Comparison of ENCODE assay signal across 16 cellular contexts in genomic region chr10:71715026-71715425, GRCh38. TPM values are rescaled to one million over a fixed set of nuclear protein-coding genes. Genes with fewer than 3 reads are reported as not detected.
A peak's percentile ranks its signal among the peaks of the same experiment; 100 is the strongest.
DNase-seq lines count a peak whose midpoint lies in the region; ATAC-seq and TF ChIP-seq lines count a peak whose summit lies in the region.
"Had no signal": no experiment of that assay in that cellular context is flagged by ENCODE, and none has a peak within 500 bp of the region (broad histone marks: within the 10 kb centered on the region; RNA-seq: fewer than 3 reads in every experiment).

No MANE protein-coding gene starts in this region.

- peaks cover 60% of the 10 kb centered on the region for H3K4me1 Mint-ChIP-seq in stimulated activated naive CD8-positive, alpha-beta T cell treated with anti-CD3 and anti-CD28 coated beads, Interleukin-15, Interleukin-2, amounts not matched to agents 100 ng/mL and 50 ng/mL, for 24 hours (ENCODE audit: low read depth)
- H3K4me1 Mint-ChIP-seq in stimulated activated naive CD8-positive, alpha-beta T cell treated with anti-CD3 and anti-CD28 coated beads, Interleukin-15, amount 100 ng/mL, for 72 hours: peaks cover 68% of the 10 kb centered on the region

- TF ChIP-seq CTCF in ascending aorta (IDR thresholded peaks at IDR 0.05): no peak

- H3K27me3 ChIP-seq in ascending aorta (no peaks in the 10 kb centered on the region), neuronal stem cell (ENCODE audit: control insufficient read depth in 3 of 3, insufficient read depth in 3 of 3, low read depth in 1 of 3, low read length in 3 of 3) (peaks cover 0 to 17% (median 0%) of the 10 kb centered on the region in 3 experiments)
- H3K27me3 ChIP-seq: body of pancreas, pancreas had no signal

- H3K23ac ChIP-seq in neuronal stem cell (ENCODE audit: low read depth, low read length, poor library complexity): no peak overlapping the region

- H3K4me2 ChIP-seq in neuronal stem cell (ENCODE audit: insufficient read depth, low read length, poor library complexity, severe bottlenecking): no peak overlapping the region

- H3K4me1 ChIP-seq in ascending aorta (peaks cover 22 to 46% of the 10 kb centered on the region in 2 donors), neuronal stem cell (ENCODE audit: control insufficient read depth in 2 of 2, insufficient read depth in 1 of 2, low read depth in 1 of 2, low read length in 2 of 2) (peaks cover 0 to 18% of the 10 kb centered on the region in 2 donors)

- no peak for DNase-seq in stimulated activated naive CD8-positive, alpha-beta T cell treated with anti-CD3 and anti-CD28 coated beads, Interleukin-15, amount 100 ng/mL, for 72 hours
- DNase-seq in ascending aorta (ENCODE audit: low spot score in 2 of 2) (no peak), neuronal stem cell (ENCODE audit: low spot score) (no peak), epidermal melanocyte (ENCODE audit: insufficient read length, low spot score) (no peak), NCI-H1048 (lab: John Stamatoyannopoulos, UW) (no peak), mesenteric fat pad (ENCODE audit: low spot score) (no peak)
- DNase-seq: body of pancreas; GF-D8; mammary epithelial cell; MV-4-11; stimulated activated CD8-positive, alpha-beta memory T cell treated with anti-CD3 and anti-CD28 coated beads, Interleukin-4, amount 100 ng/mL, for 48 hours had no signal

- no peaks in the 10 kb centered on the region for H3K36me3 Mint-ChIP-seq in stimulated activated naive CD8-positive, alpha-beta T cell treated with anti-CD3 and anti-CD28 coated beads, Interleukin-15, Interleukin-2, amounts not matched to agents 100 ng/mL and 50 ng/mL, for 24 hours (ENCODE audit: low read depth)

- no peak overlapping the region for H2BK15ac ChIP-seq in neuronal stem cell (ENCODE audit: low read length)

- H2BK12ac ChIP-seq in neuronal stem cell (ENCODE audit: low read length): no peak overlapping the region

- H3K9me3 ChIP-seq in ascending aorta (no peaks in the 10 kb centered on the region), neuronal stem cell (replicated peaks in 1 of 2; ENCODE audit: control insufficient read depth in 2 of 2, insufficient read depth in 1 of 2, low read depth in 1 of 2, low read length in 2 of 2) (no peaks in the 10 kb centered on the region)
- H3K9me3 ChIP-seq: body of pancreas, pancreas had no signal

- H4K91ac ChIP-seq in neuronal stem cell (ENCODE audit: low read depth, low read length, poor library complexity): no peak overlapping the region

- H3K9me3 Mint-ChIP-seq in stimulated activated naive CD8-positive, alpha-beta T cell treated with anti-CD3 and anti-CD28 coated beads, Interleukin-15, Interleukin-2, amounts not matched to agents 100 ng/mL and 50 ng/mL, for 24 hours: no peaks in the 10 kb centered on the region
- H3K9me3 Mint-ChIP-seq in stimulated activated naive CD8-positive, alpha-beta T cell treated with anti-CD3 and anti-CD28 coated beads, Interleukin-15, amount 100 ng/mL, for 72 hours: no peaks in the 10 kb centered on the region

- no peak overlapping the region for H3K4ac ChIP-seq in neuronal stem cell (ENCODE audit: low read length)

- no peak overlapping the region for H2BK120ac ChIP-seq in neuronal stem cell (ENCODE audit: low read depth, low read length)

- H2AFZ ChIP-seq in neuronal stem cell (ENCODE audit: low read length): no peak overlapping the region

- H3K27me3 Mint-ChIP-seq in stimulated activated naive CD8-positive, alpha-beta T cell treated with anti-CD3 and anti-CD28 coated beads, Interleukin-15, Interleukin-2, amounts not matched to agents 100 ng/mL and 50 ng/mL, for 24 hours: no peaks in the 10 kb centered on the region
- H3K27me3 Mint-ChIP-seq in stimulated activated naive CD8-positive, alpha-beta T cell treated with anti-CD3 and anti-CD28 coated beads, Interleukin-15, amount 100 ng/mL, for 72 hours: no peaks in the 10 kb centered on the region

- H2AK5ac ChIP-seq in neuronal stem cell (ENCODE audit: low read depth, low read length): peak overlapping the region; percentile 45

- peak overlapping the region; percentile 57 for H4K8ac ChIP-seq in neuronal stem cell (ENCODE audit: low read depth, low read length)

- peak overlapping the region; percentile 1 for H3K14ac ChIP-seq in neuronal stem cell (ENCODE audit: low read length)

- peaks cover 2% of the 10 kb centered on the region for H3K79me1 ChIP-seq in neuronal stem cell (ENCODE audit: low read depth, low read length)

- intact Hi-C loops in ascending aorta (cut with DNase I): loop anchor here (10.0 kb wide), 1 partner anchor 180 kb away; no protein-coding TSS in a partner anchor

- peak overlapping the region; percentile 64 for H3K18ac ChIP-seq in neuronal stem cell (ENCODE audit: low read length)

- ATAC-seq in stimulated activated naive CD8-positive, alpha-beta T cell treated with anti-CD3 and anti-CD28 coated beads, Interleukin-15, amount 100 ng/mL, for 72 hours: no peak
- ATAC-seq: body of pancreas, pancreas had no signal

- no peaks in the 10 kb centered on the region for H3K36me3 ChIP-seq in ascending aorta
- H3K36me3 ChIP-seq in neuronal stem cell (replicated peaks in 1 of 2; ENCODE audit: control insufficient read depth in 2 of 2, insufficient read depth in 2 of 2, low read length in 2 of 2): no peaks in the 10 kb centered on the region
- H3K36me3 ChIP-seq: pancreas had no signal

- peak overlapping the region; percentile 32 for H3K4me3 Mint-ChIP-seq in stimulated activated naive CD8-positive, alpha-beta T cell treated with anti-CD3 and anti-CD28 coated beads, Interleukin-15, Interleukin-2, amounts not matched to agents 100 ng/mL and 50 ng/mL, for 24 hours
- peak overlapping the region in 1 of 2 donors; percentile 7 for H3K4me3 Mint-ChIP-seq in stimulated activated naive CD8-positive, alpha-beta T cell treated with anti-CD3 and anti-CD28 coated beads, Interleukin-15, amount 100 ng/mL, for 72 hours

- no peak overlapping the region for H2BK5ac ChIP-seq in neuronal stem cell (ENCODE audit: low read length)

- H3K27ac Mint-ChIP-seq in stimulated activated naive CD8-positive, alpha-beta T cell treated with anti-CD3 and anti-CD28 coated beads, Interleukin-15, Interleukin-2, amounts not matched to agents 100 ng/mL and 50 ng/mL, for 24 hours: peak overlapping the region; percentile 75
- H3K27ac Mint-ChIP-seq in stimulated activated naive CD8-positive, alpha-beta T cell treated with anti-CD3 and anti-CD28 coated beads, Interleukin-15, amount 100 ng/mL, for 72 hours: no peak overlapping the region

- WGBS in neuronal stem cell (ENCODE audit: extremely low coverage in 2 of 2, insufficient read length in 2 of 2, insufficient replicate concordance in 1 of 2), 2 donors: no CpG with 5 or more reads among the region's 8 CpGs

- H3K4me3 ChIP-seq in ascending aorta (no peak overlapping the region), neuronal stem cell (ENCODE audit: low read length in 2 of 2) (no peak overlapping the region)
- H3K4me3 ChIP-seq: body of pancreas, pancreas had no signal

- H3K9ac ChIP-seq in neuronal stem cell (ENCODE audit: low read depth, low read length, poor library complexity): no peak overlapping the region

- H3K27ac ChIP-seq in ascending aorta (peak overlapping the region; percentile 86 to 89), neuronal stem cell (replicated peaks; ENCODE audit: low read length) (no peak overlapping the region)

RNA-seq across cellular contexts. Expression of gene C10orf105, which starts 4.6 kb away (rescaled TPM):
- total RNA-seq in ascending aorta (not detected), mesenteric fat pad (0.22 TPM)
- polyA plus RNA-seq in neuronal stem cell (2013, experiment 1 of 2): 1.4 TPM
- polyA plus RNA-seq in neuronal stem cell (2013, experiment 2 of 2): 1.3 TPM
- total RNA-seq: body of pancreas, H4, HT1080, NCI-H460 had no signal
- polyA plus RNA-seq: mammary epithelial cell had no signal

RNA-seq across cellular contexts. Expression of gene VSIR, which starts 58.3 kb away (rescaled TPM):
- total RNA-seq in ascending aorta (193 TPM), mesenteric fat pad (128 TPM)
- 0.29 TPM for polyA plus RNA-seq in neuronal stem cell (2013, experiment 1 of 2)
- polyA plus RNA-seq in neuronal stem cell (2013, experiment 2 of 2): 0.48 TPM
